8 cellular contexts compared by ENCODE assay signal in the genomic region with DNA sequence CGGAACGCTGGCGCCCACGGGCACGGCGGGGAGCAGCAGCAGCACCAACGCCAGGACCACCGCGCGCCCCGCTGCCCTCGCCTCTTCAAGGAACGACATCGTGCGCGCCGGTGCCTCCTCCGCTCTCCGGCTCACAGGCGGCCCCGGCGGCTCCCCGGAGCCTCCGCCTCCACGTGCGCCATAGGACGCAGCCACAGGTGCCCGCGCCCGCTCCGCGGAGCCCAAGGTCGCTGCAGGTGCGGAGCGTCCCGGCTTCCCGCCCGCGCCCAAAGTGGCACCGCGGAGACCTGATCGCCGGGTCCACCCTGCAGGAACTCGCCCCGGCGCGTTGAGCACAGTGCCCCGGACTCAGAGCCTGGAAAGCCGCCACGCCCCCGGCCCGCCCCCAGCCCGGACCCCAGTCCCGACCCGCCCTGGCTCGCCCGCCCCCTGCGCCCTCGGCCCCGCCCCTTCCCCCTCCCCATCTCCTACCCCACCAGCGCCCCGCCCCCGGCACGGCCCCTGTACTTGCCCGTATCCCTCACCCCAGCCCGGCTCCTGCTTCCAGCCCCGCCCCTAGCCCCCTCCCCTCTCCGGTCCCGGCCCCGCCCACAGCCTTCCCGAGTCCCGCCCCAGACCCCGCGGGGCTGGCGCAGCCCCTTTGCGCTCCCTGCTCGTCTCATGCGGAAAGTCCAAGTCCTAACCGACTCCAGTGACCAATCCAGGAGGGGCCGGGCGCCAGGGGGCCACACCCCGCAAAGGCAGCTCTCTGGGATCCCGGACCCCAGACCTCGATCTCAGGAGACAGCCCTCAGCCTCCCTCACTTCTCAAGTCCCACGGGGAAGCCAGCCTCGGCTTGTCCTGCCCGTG. TPM values are rescaled to one million over a fixed set of nuclear protein-coding genes. Genes with fewer than 3 reads are reported as not detected.
DNase-seq lines count a peak whose midpoint lies in the region; ATAC-seq and TF ChIP-seq lines count a peak whose summit lies in the region.

A gene with protein sequence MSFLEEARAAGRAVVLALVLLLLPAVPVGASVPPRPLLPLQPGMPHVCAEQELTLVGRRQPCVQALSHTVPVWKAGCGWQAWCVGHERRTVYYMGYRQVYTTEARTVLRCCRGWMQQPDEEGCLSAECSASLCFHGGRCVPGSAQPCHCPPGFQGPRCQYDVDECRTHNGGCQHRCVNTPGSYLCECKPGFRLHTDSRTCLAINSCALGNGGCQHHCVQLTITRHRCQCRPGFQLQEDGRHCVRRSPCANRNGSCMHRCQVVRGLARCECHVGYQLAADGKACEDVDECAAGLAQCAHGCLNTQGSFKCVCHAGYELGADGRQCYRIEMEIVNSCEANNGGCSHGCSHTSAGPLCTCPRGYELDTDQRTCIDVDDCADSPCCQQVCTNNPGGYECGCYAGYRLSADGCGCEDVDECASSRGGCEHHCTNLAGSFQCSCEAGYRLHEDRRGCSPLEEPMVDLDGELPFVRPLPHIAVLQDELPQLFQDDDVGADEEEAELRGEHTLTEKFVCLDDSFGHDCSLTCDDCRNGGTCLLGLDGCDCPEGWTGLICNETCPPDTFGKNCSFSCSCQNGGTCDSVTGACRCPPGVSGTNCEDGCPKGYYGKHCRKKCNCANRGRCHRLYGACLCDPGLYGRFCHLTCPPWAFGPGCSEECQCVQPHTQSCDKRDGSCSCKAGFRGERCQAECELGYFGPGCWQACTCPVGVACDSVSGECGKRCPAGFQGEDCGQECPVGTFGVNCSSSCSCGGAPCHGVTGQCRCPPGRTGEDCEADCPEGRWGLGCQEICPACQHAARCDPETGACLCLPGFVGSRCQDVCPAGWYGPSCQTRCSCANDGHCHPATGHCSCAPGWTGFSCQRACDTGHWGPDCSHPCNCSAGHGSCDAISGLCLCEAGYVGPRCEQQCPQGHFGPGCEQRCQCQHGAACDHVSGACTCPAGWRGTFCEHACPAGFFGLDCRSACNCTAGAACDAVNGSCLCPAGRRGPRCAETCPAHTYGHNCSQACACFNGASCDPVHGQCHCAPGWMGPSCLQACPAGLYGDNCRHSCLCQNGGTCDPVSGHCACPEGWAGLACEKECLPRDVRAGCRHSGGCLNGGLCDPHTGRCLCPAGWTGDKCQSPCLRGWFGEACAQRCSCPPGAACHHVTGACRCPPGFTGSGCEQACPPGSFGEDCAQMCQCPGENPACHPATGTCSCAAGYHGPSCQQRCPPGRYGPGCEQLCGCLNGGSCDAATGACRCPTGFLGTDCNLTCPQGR (N-terminal part only) (minus strand): TSS at position 339 of the 850 bp plus-strand sequence. CDS start 240 bp downstream, at position 99.

- intact Hi-C loops in IMR-90 (cut with micrococcal nuclease) = no loop called here

- no peak for TF ChIP-seq CTCF in IMR-90 (conservative IDR thresholded peaks at IDR 0.05; ENCODE audit: low read depth, low read length)
- TF ChIP-seq CTCF in WTC11 (IDR thresholded peaks at IDR 0.05) = no peak
- TF ChIP-seq CTCF in lung (IDR thresholded peaks at IDR 0.05; ENCODE audit: control extremely low read depth, extremely low read depth) = no peak

- no peak within 1 kb of the TSS for H2BK120ac ChIP-seq in IMR-90 (ENCODE audit: low read depth, low read length)

- ATAC-seq in IMR-90 (ENCODE audit: low read depth) = peak; percentile 73
- peak; percentile 82 for ATAC-seq in WTC11
- ATAC-seq in central memory CD8-positive, alpha-beta T cell (replicated peaks; ENCODE audit: extremely low read depth, poor library complexity, severe bottlenecking) = peak; percentile 19
- peak; percentile 36 for ATAC-seq in lung (ENCODE audit: insufficient read depth, low FRiP score)
- no peak for ATAC-seq in GM21825 (IDR thresholded peaks at IDR 0.05; ENCODE audit: unreplicated experiment)

- no peak within 1 kb of the TSS for H4K5ac ChIP-seq in IMR-90 (ENCODE audit: low read depth, low read length)

- H3K79me1 ChIP-seq in IMR-90 (ENCODE audit: low read depth in 1 of 2, low read length in 2 of 2) = no peaks in the 10 kb centered on the region

- no peak within 1 kb of the TSS for H3K27ac Mint-ChIP-seq in WTC11
- H3K27ac Mint-ChIP-seq in central memory CD8-positive, alpha-beta T cell (ENCODE audit: low read depth) = peak within 1 kb of the TSS; percentile 41

- no TSS peak for BruUV-seq in IMR-90 (replicated peaks; lab: Mats Ljungman, UMichigan)

- no peak for TF ChIP-seq POLR2A in IMR-90 (IDR thresholded peaks at IDR 0.05; ENCODE audit: low read depth, low read length)

- H2BK20ac ChIP-seq in IMR-90 (ENCODE audit: low read depth, low read length) = no peak within 1 kb of the TSS

- H3K4me3 Mint-ChIP-seq in WTC11 = peak within 1 kb of the TSS; percentile 80
- H3K4me3 Mint-ChIP-seq in central memory CD8-positive, alpha-beta T cell = peak within 1 kb of the TSS; percentile 78

- no peak within 1 kb of the TSS for H3K9ac ChIP-seq in IMR-90 (ENCODE audit: low read depth, low read length)

- H3K27me3 ChIP-seq in IMR-90 (ENCODE audit: control insufficient read depth, insufficient read depth, low read length) (peaks cover 29% of the 10 kb centered on the region; the same call in 1 of the 2 replicates), lung (ENCODE audit: control insufficient read depth, insufficient read depth) (no peaks in the 10 kb centered on the region)

- DNase-seq in ACHN = peak; percentile 44
- DNase-seq in IMR-90 = peak; percentile 8
- DNase-seq in WTC11 (ENCODE audit: low spot score) = peak; percentile 97
- DNase-seq in central memory CD8-positive, alpha-beta T cell (ENCODE audit: low spot score in 2 of 2) = no peak
- peak; percentile 84 for DNase-seq in lung (ENCODE audit: low spot score)
- DNase-seq in stimulated activated CD8-positive, alpha-beta memory T cell treated with anti-CD3 and anti-CD28 coated beads, Interleukin-15, amount 100 ng/mL, for 1 hour (ENCODE audit: low read depth) = peak; percentile 38
- no peak for DNase-seq in midbrain (lab: John Stamatoyannopoulos, UW)

- H3K4me2 ChIP-seq in IMR-90 (ENCODE audit: low read depth, low read length) = peak within 1 kb of the TSS; percentile 48

- no peaks in the 10 kb centered on the region for H3K9me3 Mint-ChIP-seq in WTC11
- H3K9me3 Mint-ChIP-seq in central memory CD8-positive, alpha-beta T cell = no peaks in the 10 kb centered on the region

- no peak within 1 kb of the TSS for H2BK5ac ChIP-seq in IMR-90 (ENCODE audit: low read depth, low read length, poor library complexity, severe bottlenecking)

- no peak within 1 kb of the TSS for H3K27ac ChIP-seq in IMR-90 (ENCODE audit: insufficient read depth, low read length)
- peak within 1 kb of the TSS in 1 of 2 donors; percentile 32 for H3K27ac ChIP-seq in lung (ENCODE audit: low read depth in 1 of 2, low read length in 1 of 2)

- peaks cover 18% of the 10 kb centered on the region for H3K27me3 Mint-ChIP-seq in WTC11 (ENCODE audit: low read depth)
- H3K27me3 Mint-ChIP-seq in central memory CD8-positive, alpha-beta T cell = peaks cover 26% of the 10 kb centered on the region

- H4K8ac ChIP-seq in IMR-90 (ENCODE audit: low read depth in 2 of 2, low read length in 2 of 2) = no peak within 1 kb of the TSS

- no peak within 1 kb of the TSS for H3K4ac ChIP-seq in IMR-90 (ENCODE audit: low read depth, low read length)

- no peaks in the 10 kb centered on the region for H4K20me1 ChIP-seq in IMR-90 (ENCODE audit: insufficient read depth, low read length)

- H2AK9ac ChIP-seq in IMR-90 (replicated peaks; ENCODE audit: low read depth, low read length, poor library complexity) = peak within 1 kb of the TSS; percentile 19

- dilution Hi-C loops in IMR-90 (cut with HindIII; ENCODE audit: low sequenced_read_pairs, unreplicated experiment) = no loop called here

- H3K9me1 ChIP-seq in IMR-90 (ENCODE audit: insufficient read depth, low read length) = no peaks in the 10 kb centered on the region

- H3K4me1 Mint-ChIP-seq in WTC11 = peaks cover 36% of the 10 kb centered on the region
- peaks cover 8% of the 10 kb centered on the region for H3K4me1 Mint-ChIP-seq in central memory CD8-positive, alpha-beta T cell

- no peaks in the 10 kb centered on the region for H3K36me3 ChIP-seq in IMR-90 (ENCODE audit: control insufficient read depth, insufficient read depth, low read length)
- no peaks in the 10 kb centered on the region for H3K36me3 ChIP-seq in lung (ENCODE audit: control insufficient read depth in 2 of 2, insufficient read depth in 2 of 2, low read length in 2 of 2)

- 6% methylated on average over 10 of the region's 87 CpGs; no CpG with 5 or more reads in 1 of the 2 experiments for WGBS in IMR-90 (ENCODE audit: extremely low coverage in 2 of 2, insufficient read length in 1 of 2), 2 experiments
- 1% methylated on average over 67 to 87 of the region's 87 CpGs for WGBS in lung, 2 donors

- peaks cover 18% of the 10 kb centered on the region for H3K4me1 ChIP-seq in IMR-90 (ENCODE audit: control insufficient read depth, insufficient read depth, low read length)
- H3K4me1 ChIP-seq in lung (ENCODE audit: control insufficient read depth in 2 of 2, insufficient read depth in 2 of 2, low read length in 2 of 2) = peaks cover 0 to 18% of the 10 kb centered on the region in 2 donors

- CTCF ChIA-PET in IMR-90 (lab: Yijun Ruan, JAX) = no interaction called here
- CTCF ChIA-PET in WTC11 (lab: Charles Lee) = interaction anchor here (1.0 to 2.8 kb wide), 6 partner anchors 8 to 158 kb away, joined by 3 to 15 read pairs (median 5); no protein-coding TSS in a partner anchor

- TF ChIP-seq RAD21 in IMR-90 (IDR thresholded peaks at IDR 0.05; ENCODE audit: low read length) = no peak

- no peak within 1 kb of the TSS for H2BK15ac ChIP-seq in IMR-90 (ENCODE audit: low read depth, low read length)

- H3K23ac ChIP-seq in IMR-90 (ENCODE audit: low read depth, low read length) = no peak within 1 kb of the TSS

- H2AFZ ChIP-seq in IMR-90 (replicated peaks; ENCODE audit: low read length, poor library complexity) = peak within 1 kb of the TSS; percentile 67

- no peak within 1 kb of the TSS for H3K14ac ChIP-seq in IMR-90 (replicated peaks; ENCODE audit: low read depth, low read length)

- H3K56ac ChIP-seq in IMR-90 (ENCODE audit: extremely low read depth, insufficient read depth, low read length) = no peak within 1 kb of the TSS

- H3K18ac ChIP-seq in IMR-90 (ENCODE audit: low read depth, low read length) = no peak within 1 kb of the TSS

- H2AK5ac ChIP-seq in IMR-90 (ENCODE audit: low read depth, low read length) = no peak within 1 kb of the TSS

- POLR2A ChIA-PET in IMR-90 (lab: Charles Lee; ENCODE audit: unreplicated experiment) (no interaction called here), WTC11 (lab: Charles Lee) (no interaction called here)

- H3K36me3 Mint-ChIP-seq in WTC11 = no peaks in the 10 kb centered on the region
- peaks cover 2% of the 10 kb centered on the region for H3K36me3 Mint-ChIP-seq in central memory CD8-positive, alpha-beta T cell (ENCODE audit: insufficient read depth)

- H3K9me3 ChIP-seq in IMR-90 (ENCODE audit: control insufficient read depth, insufficient read depth, low read length) (no peaks in the 10 kb centered on the region), lung (ENCODE audit: control insufficient read depth in 2 of 2, insufficient read depth in 1 of 2, low read length in 1 of 2) (no peaks in the 10 kb centered on the region)

- in situ Hi-C loops in ACHN (cut with HindIII; ENCODE audit: low pct_ligation_motif_present, low pct_unique_long_range_greater_than_20kb, low sequenced_read_pairs) (no loop called here), IMR-90 (cut with MboI; ENCODE audit: low sequenced_read_pairs) (no loop called here)

- no peak within 1 kb of the TSS for H4K91ac ChIP-seq in IMR-90 (ENCODE audit: insufficient read depth, low read depth, low read length)

- H3K4me3 ChIP-seq in IMR-90 (ENCODE audit: insufficient read depth, low read depth, low read length) (peak within 1 kb of the TSS; percentile 23), lung (peak within 1 kb of the TSS; percentile 41)

RNA-seq across cellular contexts. Expression of the gene that starts here (rescaled TPM):
- total RNA-seq in IMR-90 (2012; rRNA removed) (0.56 and 0.72 TPM in 2 replicates), WTC11 (2021) (24.9 to 32.4 TPM (median 27.2 TPM) in 3 replicates), lung (10 to 100 TPM; 44.1 to 54.2 TPM)
- polyA plus RNA-seq in IMR-90 (2012; rRNA removed) (4.1 and 5.4 TPM in 2 replicates), lung (10 to 100 TPM; 17.7 to 52.4 TPM)
- polyA plus RNA-seq in IMR-90 (2012; cell fraction: cytosol; rRNA removed) = 3.4 and 5.5 TPM in 2 replicates
- polyA plus RNA-seq in IMR-90 (2012; cell fraction: nucleus; rRNA removed; ENCODE audit: low replicate concordance) = 18.4 and 59.0 TPM in 2 replicates

Comparison
In these comparisons a context has a peak if more than half of its experiments do, and no peak if none do; other contexts are left out.
1. RNA of the gene that starts here (total RNA-seq): 44.1 to 54.2 TPM in lung and 24.9 to 32.4 TPM in WTC11; 0.56 to 0.72 TPM in IMR-90; every median in the first group is over 10 times any median in the second.
2. DNase-seq: peak in ACHN (single experiment), IMR-90 (single experiment), WTC11 (single experiment), lung (single experiment) and stimulated activated CD8-positive, alpha-beta memory T cell treated with anti-CD3 and anti-CD28 coated beads, Interleukin-15, amount 100 ng/mL, for 1 hour (single experiment); none in central memory CD8-positive, alpha-beta T cell (0 of 2) and midbrain (single experiment).